Comparison of ENCODE assay signal across 7 cellular contexts in genomic region chr22:30324008-30324730, GRCh38. TPM values are rescaled to one million over a fixed set of nuclear protein-coding genes. Genes with fewer than 3 reads are reported as not detected.
A peak's percentile ranks its signal among the peaks of the same experiment; 100 is the strongest.
DNase-seq lines count a peak whose midpoint lies in the region; ATAC-seq, FAIRE-seq and TF ChIP-seq lines count a peak whose summit lies in the region.

No MANE protein-coding gene starts in this region.

- no peaks in the 10 kb centered on the region for H3K27me3 Mint-ChIP-seq in activated B cell treated with CpG ODN at 0.5 μM for 24 hours
- H3K27me3 Mint-ChIP-seq in nephron progenitor cell (ENCODE audit: low read depth, poor library complexity): peaks cover 6% of the 10 kb centered on the region

- POLR2A ChIA-PET in activated B cell treated with CpG ODN at 0.5 μM for 24 hours (lab: Charles Lee): interaction anchor here (1.4 to 4.6 kb wide), 4 partner anchors 12 to 100 kb away, joined by 4 to 68 read pairs (median 6); no protein-coding TSS in a partner anchor

- no peak for TF ChIP-seq CTCF in activated B cell treated with CpG ODN at 0.5 μM for 24 hours (IDR thresholded peaks at IDR 0.05)
- TF ChIP-seq CTCF in fibroblast of villous mesenchyme (IDR thresholded peaks at IDR 0.05; ENCODE audit: insufficient read depth, low read depth, low read length): no peak
- TF ChIP-seq CTCF in nephron progenitor cell (IDR thresholded peaks at IDR 0.05): no peak

- H3K9me3 Mint-ChIP-seq in activated B cell treated with CpG ODN at 0.5 μM for 24 hours (no peaks in the 10 kb centered on the region), nephron progenitor cell (no peaks in the 10 kb centered on the region)

- TF ChIP-seq POLR2A in GM12892 (IDR thresholded peaks at IDR 0.05; ENCODE audit: low read depth, low read length): no peak

- DNase-seq in GM12892 (ENCODE audit: insufficient read length) (no peak), activated B cell treated with CpG ODN at 0.5 μM for 24 hours (no peak), fibroblast of villous mesenchyme (ENCODE audit: low read depth) (peak; percentile 65), H4 (ENCODE audit: low spot score) (no peak), islet precursor cell (no peak), nephron progenitor cell (no peak)
- DNase-seq in stimulated activated naive CD8-positive, alpha-beta T cell treated with anti-CD3 and anti-CD28 coated beads, Interleukin-15, Interleukin-2, amounts not matched to agents 100 U/mL and 50 U/mL, for 24 hours: peak; percentile 60

- intact Hi-C loops in activated B cell treated with CpG ODN at 0.5 μM for 24 hours (cut with micrococcal nuclease): no loop called here

- H3K4me3 ChIP-seq in fibroblast of villous mesenchyme (ENCODE audit: low read depth, low read length): peak overlapping the region; percentile 89

- H3K4me1 Mint-ChIP-seq in activated B cell treated with CpG ODN at 0.5 μM for 24 hours: peaks cover 60% of the 10 kb centered on the region
- peaks cover 29% of the 10 kb centered on the region for H3K4me1 Mint-ChIP-seq in nephron progenitor cell

- ATAC-seq in activated B cell treated with CpG ODN at 0.5 μM for 24 hours (ENCODE audit: low read depth): no peak
- ATAC-seq in stimulated activated naive CD8-positive, alpha-beta T cell treated with anti-CD3 and anti-CD28 coated beads, Interleukin-15, Interleukin-2, amounts not matched to agents 100 U/mL and 50 U/mL, for 24 hours: peak; percentile 37

- FAIRE-seq in GM12892 (lab: Jason Lieb, UNC): peak; percentile 74

- H3K36me3 Mint-ChIP-seq in activated B cell treated with CpG ODN at 0.5 μM for 24 hours (ENCODE audit: low read depth): peaks cover 20% of the 10 kb centered on the region
- no peaks in the 10 kb centered on the region for H3K36me3 Mint-ChIP-seq in nephron progenitor cell (ENCODE audit: low read depth)

- H3K27ac Mint-ChIP-seq in activated B cell treated with CpG ODN at 0.5 μM for 24 hours: no peak overlapping the region
- no peak overlapping the region for H3K27ac Mint-ChIP-seq in nephron progenitor cell

- CTCF ChIA-PET in activated B cell treated with CpG ODN at 0.5 μM for 24 hours (lab: Charles Lee): interaction anchor here (1.0 to 7.5 kb wide), 4 partner anchors 12 to 64 kb away, joined by 3 to 83 read pairs (median 4); partner anchors contain the start of gene CASTOR1

- H3K4me3 Mint-ChIP-seq in activated B cell treated with CpG ODN at 0.5 μM for 24 hours (peak overlapping the region; percentile 86), nephron progenitor cell (no peak overlapping the region)

RNA-seq across cellular contexts. Expression of gene TBC1D10A, which starts 2.6 kb away (rescaled TPM):
- 11.7 TPM for polyA plus RNA-seq in GM12892 (2012; ENCODE audit: missing spikeins)
- total RNA-seq in activated B cell treated with CpG ODN at 0.5 μM for 24 hours (20.1 and 20.4 TPM in 2 replicates), fibroblast of villous mesenchyme (26.4 and 29.8 TPM in 2 replicates)
- 7.5 and 8.4 TPM in 2 replicates for total RNA-seq in H4 (2014; rRNA removed; shearing (Covaris generic))

RNA-seq across cellular contexts. Expression of gene SF3A1, which starts 32.5 kb away (rescaled TPM):
- 55.5 TPM for polyA plus RNA-seq in GM12892 (2012; ENCODE audit: missing spikeins)
- total RNA-seq in activated B cell treated with CpG ODN at 0.5 μM for 24 hours: 263 and 269 TPM in 2 replicates
- 23.5 and 27.2 TPM in 2 replicates for total RNA-seq in fibroblast of villous mesenchyme
- 14.5 and 45.6 TPM in 2 replicates for total RNA-seq in H4 (2014; rRNA removed; shearing (Covaris generic))

RNA-seq across cellular contexts. Expression of gene CCDC157, which starts 32.6 kb away (rescaled TPM):
- 0.76 TPM for polyA plus RNA-seq in GM12892 (2012; ENCODE audit: missing spikeins)
- total RNA-seq in activated B cell treated with CpG ODN at 0.5 μM for 24 hours: 1.8 and 2.9 TPM in 2 replicates
- total RNA-seq in fibroblast of villous mesenchyme: 1.3 and 2.6 TPM in 2 replicates
- total RNA-seq in H4 (2014; rRNA removed; shearing (Covaris generic)): 0.70 and 1.4 TPM in 2 replicates

RNA-seq across cellular contexts. Expression of gene CASTOR1, which starts 34.9 kb away (rescaled TPM):
- polyA plus RNA-seq in GM12892 (2012; ENCODE audit: missing spikeins): 4.7 TPM
- total RNA-seq in activated B cell treated with CpG ODN at 0.5 μM for 24 hours (2.4 and 3.5 TPM in 2 replicates), fibroblast of villous mesenchyme (1.6 and 4.3 TPM in 2 replicates)
- 2.9 and 6.6 TPM in 2 replicates for total RNA-seq in H4 (2014; rRNA removed; shearing (Covaris generic))

RNA-seq across cellular contexts. Expression of gene OSM, which starts 57.5 kb away (rescaled TPM):
- not detected for polyA plus RNA-seq in GM12892 (2012; ENCODE audit: missing spikeins)
- total RNA-seq in activated B cell treated with CpG ODN at 0.5 μM for 24 hours (1.0 and 1.7 TPM in 2 replicates), fibroblast of villous mesenchyme (0.43 TPM in 1 of 2 replicates, not detected in the other)
- total RNA-seq in H4 (2014; rRNA removed; shearing (Covaris generic)): not detected in 2 replicates

Comparison
In these comparisons a context has a peak if more than half of its experiments do, and no peak if none do; other contexts are left out.
1. DNase-seq: peak in fibroblast of villous mesenchyme (single experiment) and stimulated activated naive CD8-positive, alpha-beta T cell treated with anti-CD3 and anti-CD28 coated beads, Interleukin-15, Interleukin-2, amounts not matched to agents 100 U/mL and 50 U/mL, for 24 hours (single experiment); none in GM12892 (single experiment), activated B cell treated with CpG ODN at 0.5 μM for 24 hours (single experiment), H4 (single experiment), islet precursor cell (single experiment) and nephron progenitor cell (single experiment).